12 cellular contexts compared by ENCODE assay signal in the genomic region with DNA sequence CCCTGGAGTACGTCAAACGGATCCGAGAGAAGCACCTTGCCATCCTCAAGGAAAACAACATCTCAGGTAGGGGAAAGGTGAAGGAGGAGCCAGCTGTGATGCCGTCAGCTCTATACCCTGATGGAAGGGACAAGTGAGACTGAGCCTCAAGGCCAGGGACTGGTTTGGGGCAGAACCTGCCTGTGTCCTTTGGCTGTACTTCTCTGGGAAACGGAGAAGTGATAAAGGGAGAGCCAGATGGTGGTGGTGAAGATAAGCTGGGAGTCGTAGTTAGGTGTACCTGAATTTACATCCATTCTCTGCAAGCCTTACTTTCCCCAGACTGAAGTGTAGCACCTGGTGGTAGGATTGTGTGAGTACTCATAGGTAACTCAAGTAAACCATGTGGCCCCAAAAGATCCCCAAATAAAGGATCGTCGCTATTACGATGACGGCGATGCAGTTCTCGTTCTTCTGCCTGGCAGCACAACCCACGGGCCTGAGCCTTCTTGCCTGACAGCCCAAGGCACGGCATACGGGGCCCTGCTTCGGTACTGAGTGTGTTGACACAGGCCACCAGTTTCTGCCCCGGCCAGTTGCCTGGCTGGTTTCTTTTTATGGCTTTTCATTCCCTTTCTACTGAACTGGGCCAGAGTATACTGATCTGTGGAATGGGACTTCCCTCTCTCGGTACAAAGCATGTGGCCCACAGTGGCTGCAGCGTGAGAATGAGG. TPM values are rescaled to one million over a fixed set of nuclear protein-coding genes. Genes with fewer than 3 reads are reported as not detected.
A peak's percentile ranks its signal among the peaks of the same experiment; 100 is the strongest.
DNase-seq lines count a peak whose midpoint lies in the region; ATAC-seq and TF ChIP-seq lines count a peak whose summit lies in the region.
"Had no signal": no experiment of that assay in that cellular context is flagged by ENCODE, and none has a peak within 500 bp of the region (broad histone marks: within the 10 kb centered on the region; RNA-seq: fewer than 3 reads in every experiment).

No MANE protein-coding gene starts in this region.

- TF ChIP-seq CTCF in heart left ventricle (IDR thresholded peaks at IDR 0.05) (no peak), vagina (IDR thresholded peaks at IDR 0.05) (peak in 1 of 3 experiments; percentile 5)

- H3K9me3 ChIP-seq in heart left ventricle (no peaks in the 10 kb centered on the region), vagina (no peaks in the 10 kb centered on the region)

- DNase-seq in left ventricle myocardium superior (peak; percentile 20), heart left ventricle (no peak), epithelial cell of prostate (ENCODE audit: low read depth, low spot score) (no peak), vagina (ENCODE audit: extremely low spot score in 2 of 2) (no peak), GF-D8 (lab: John Stamatoyannopoulos, UW) (no peak)
- DNase-seq: activated T-cell treated with anti-CD3 and anti-CD28 coated beads, Interleukin-2, amount 50 U/mL, for 4 hours; cerebellar nuclear complex; NCI-H1105; NCI-H524 treated with DMSO at 0.1 percent for 48 hours; SHP77; stimulated activated naive CD4-positive, alpha-beta T cell had no signal

- WGBS in heart left ventricle, 4 donors: 79 to 88% (median 87%) methylated on average over 18 to 19 of the region's 19 CpGs

- H3K27me3 ChIP-seq in heart left ventricle (no peaks in the 10 kb centered on the region), vagina (no peaks in the 10 kb centered on the region)

- H3K4me3 ChIP-seq in heart left ventricle: no peak overlapping the region
- H3K4me3 ChIP-seq in vagina: no peak overlapping the region

- TF ChIP-seq POLR2A in heart left ventricle (IDR thresholded peaks at IDR 0.05) (no peak), vagina (IDR thresholded peaks at IDR 0.05) (no peak)

- H3K36me3 ChIP-seq in heart left ventricle (peaks cover 2 to 100% (median 98%) of the 10 kb centered on the region in 9 donors), vagina (peaks cover 8 to 96% of the 10 kb centered on the region in 2 donors)

- intact Hi-C loops in left ventricle myocardium superior (cut with micrococcal nuclease) (no loop called here), heart left ventricle (cut with DNase I) (no loop called here), vagina (cut with DNase I) (no loop called here)

- ATAC-seq in left ventricle myocardium superior (no peak), heart left ventricle (no peak), GM21619 (IDR thresholded peaks at IDR 0.05; ENCODE audit: unreplicated experiment) (no peak)

- peak overlapping the region in 1 of 12 donors; percentile 81 for H3K27ac ChIP-seq in heart left ventricle
- peak overlapping the region; percentile 40 for H3K27ac ChIP-seq in epithelial cell of prostate
- peak overlapping the region; percentile 58 for H3K27ac ChIP-seq in vagina

- H3K4me1 ChIP-seq in heart left ventricle (peaks cover 0 to 39% (median 0%) of the 10 kb centered on the region in 12 donors), vagina (peaks cover 26% of the 10 kb centered on the region)

RNA-seq across cellular contexts. Expression of a gene that starts 10.6 kb away (rescaled TPM):
- total RNA-seq in left ventricle myocardium superior (26.2 TPM), heart left ventricle (10 to 100 TPM; 22.2 to 40.2 (median 28.2) TPM), vagina (36.6 TPM)
- polyA plus RNA-seq in heart left ventricle: 10 to 100 TPM; 17.5 to 31.1 TPM

RNA-seq across cellular contexts. Expression of a gene that starts 26.9 kb away (rescaled TPM):
- 10.0 TPM for total RNA-seq in left ventricle myocardium superior
- 10 to 100 TPM in 3 of 9 donors, 1 to 10 TPM in 6; 5.6 to 14.9 (median 8.5) TPM for total RNA-seq in heart left ventricle
- 1 to 10 TPM; 7.0 TPM for polyA plus RNA-seq in heart left ventricle
- 24.1 TPM for total RNA-seq in vagina

RNA-seq across cellular contexts. Expression of a gene that starts 33.2 kb away (rescaled TPM):
- 97.7 TPM for total RNA-seq in left ventricle myocardium superior
- 100 to 1,000 TPM in 3 of 9 donors, 10 to 100 TPM in 6; 19.8 to 367 (median 81.1) TPM for total RNA-seq in heart left ventricle
- polyA plus RNA-seq in heart left ventricle: 10 to 100 TPM; 21.5 to 33.2 TPM
- 292 TPM for total RNA-seq in vagina

RNA-seq across cellular contexts. Expression of a gene that starts 54.0 kb away (rescaled TPM):
- total RNA-seq in left ventricle myocardium superior: 123 TPM
- 100 to 1,000 TPM in 7 of 9 donors, 10 to 100 TPM in 2; 62.5 to 214 (median 129) TPM for total RNA-seq in heart left ventricle
- 10 to 100 TPM; 77.7 to 92.5 TPM for polyA plus RNA-seq in heart left ventricle
- 114 TPM for total RNA-seq in vagina

RNA-seq across cellular contexts. Expression of a gene that starts 54.1 kb away (rescaled TPM):
- 5.8 TPM for total RNA-seq in left ventricle myocardium superior
- 10 to 100 TPM in 5 of 9 donors, 1 to 10 TPM in 4; 3.5 to 14.8 (median 10.8) TPM for total RNA-seq in heart left ventricle
- 1 to 10 TPM; 3.0 to 8.4 TPM for polyA plus RNA-seq in heart left ventricle
- total RNA-seq in vagina: 15.2 TPM
